In genomic region chr3:127672429-127673190, GRCh38 we compare ENCODE assay signal across 8 cellular contexts. TPM values are rescaled to one million over a fixed set of nuclear protein-coding genes. Genes with fewer than 3 reads are reported as not detected.
DNase-seq lines count a peak whose midpoint lies in the region; FAIRE-seq and TF ChIP-seq lines count a peak whose summit lies in the region.

Gene ABTB1, plus strand, starts transcription at chr3:127672952. Its CDS starts 74 bp downstream, at chr3:127673026.

- peaks cover 17 to 20% of the 10 kb centered on the region in 2 donors for H3K4me1 ChIP-seq in adrenal gland (replicated peaks in 1 of 2)
- H3K4me1 ChIP-seq in left ventricle myocardium inferior, result peaks cover 58% of the 10 kb centered on the region

- no peak for FAIRE-seq in urothelium cell line (lab: Jason Lieb, UNC)

- peak; percentile 47 to 82 for TF ChIP-seq POLR2A in adrenal gland (IDR thresholded peaks at IDR 0.05)

- peaks cover 0 to 9% of the 10 kb centered on the region in 2 donors for H3K36me3 ChIP-seq in adrenal gland (replicated peaks in 1 of 2)
- H3K36me3 ChIP-seq in left ventricle myocardium inferior, result peaks cover 27% of the 10 kb centered on the region

- H3K27me3 ChIP-seq in adrenal gland, result no peaks in the 10 kb centered on the region
- no peaks in the 10 kb centered on the region for H3K27me3 ChIP-seq in left ventricle myocardium inferior (ENCODE audit: low read depth)

- H3K9me3 ChIP-seq in adrenal gland (replicated peaks in 1 of 3) (no peaks in the 10 kb centered on the region), left ventricle myocardium inferior (replicated peaks) (no peaks in the 10 kb centered on the region)

- 1 to 3% (median 2%) methylated on average over 6 to 102 of the region's 102 CpGs for WGBS in adrenal gland, 4 donors

- peak within 1 kb of the TSS in 4 of 5 donors; percentile 75 to 94 (median 88) for H3K27ac ChIP-seq in adrenal gland
- H3K27ac ChIP-seq in left ventricle myocardium inferior (replicated peaks), result peak within 1 kb of the TSS; percentile 95

- peak within 1 kb of the TSS; percentile 54 for H3K4me3 ChIP-seq in HFF-Myc (replicated peaks; ENCODE audit: low read depth, low read length)
- peak within 1 kb of the TSS; percentile 33 to 99 (median 88) for H3K4me3 ChIP-seq in adrenal gland
- H3K4me3 ChIP-seq in left ventricle myocardium inferior, result peak within 1 kb of the TSS; percentile 100

- TF ChIP-seq CTCF in HFF-Myc (IDR thresholded peaks at IDR 0.05; ENCODE audit: low read depth, low read length, missing control alignments) (no peak), adrenal gland (IDR thresholded peaks at IDR 0.05) (no peak), left ventricle myocardium inferior (IDR thresholded peaks at IDR 0.05; ENCODE audit: borderline replicate concordance) (no peak)

- intact Hi-C loops in adrenal gland (cut with DNase I) (no loop called here), left ventricle myocardium inferior (cut with micrococcal nuclease) (no loop called here)

- DNase-seq in GM03348 (ENCODE audit: low spot score) (peak; percentile 99), HFF-Myc (ENCODE audit: extremely low read depth, low read depth) (no peak), NCI-H1105 treated with DMSO at 0.1 percent for 48 hours (lab: John Stamatoyannopoulos, UW) (peak; percentile 81), T-helper 1 cell (peak; percentile 75 to 89 (median 81)), adrenal gland (peak; percentile 79 to 90 (median 86)), left ventricle myocardium inferior (peak; percentile 89), putamen (ENCODE audit: low spot score) (peak; percentile 71), urothelium cell line (ENCODE audit: low spot score) (peak; percentile 95)

RNA-seq across cellular contexts. Expression of gene ABTB1, which starts in this region (rescaled TPM):
- 10 to 100 TPM; 13.0 to 68.0 (median 32.2) TPM for total RNA-seq in adrenal gland
- 10 to 100 TPM in 2 of 3 donors, 1 to 10 TPM in 1; 2.8 to 96.0 (median 62.1) TPM for polyA plus RNA-seq in adrenal gland
- total RNA-seq in left ventricle myocardium inferior, result 29.9 TPM
